In genomic region chr7:149010451-149010850, GRCh38 we compare ENCODE assay signal across 15 cellular contexts.
"Had no signal": no experiment of that assay in that cellular context is flagged by ENCODE, and none has a peak within 500 bp of the region (broad histone marks: within the 10 kb centered on the region; RNA-seq: fewer than 3 reads in every experiment).

No MANE protein-coding gene starts in this region.

- DNase-seq: dermis blood vessel endothelial cell; esophagus squamous epithelium; foreskin fibroblast; naive thymus-derived CD4-positive, alpha-beta T cell; sigmoid colon; stimulated activated CD4-positive, alpha-beta T cell treated with anti-CD3 and anti-CD28 coated beads, Interleukin-12 subunit alpha, Interleukin-12 subunit beta, amount 100 ng/mL, for 4 hours; tibial artery; upper lobe of left lung; uterus had no signal

- H3K27ac ChIP-seq: esophagus squamous epithelium, gastroesophageal sphincter, hepatocyte, right atrium auricular region, sigmoid colon, skin epidermis, tibial artery, upper lobe of left lung, uterus had no signal

- H3K4me1 ChIP-seq: right atrium auricular region, sigmoid colon, tibial artery, uterus had no signal

- H3K9me3 Mint-ChIP-seq: naive thymus-derived CD4-positive, alpha-beta T cell; neural crest cell; stimulated activated naive CD8-positive, alpha-beta T cell treated with anti-CD3 and anti-CD28 coated beads, Interleukin-15, Interleukin-2, amounts not matched to agents 100 ng/mL and 50 ng/mL, for 24 hours had no signal

- H3K27ac Mint-ChIP-seq: stimulated activated naive CD8-positive, alpha-beta T cell treated with anti-CD3 and anti-CD28 coated beads, Interleukin-15, Interleukin-2, amounts not matched to agents 100 ng/mL and 50 ng/mL, for 24 hours had no signal

- H3K27me3 Mint-ChIP-seq: naive thymus-derived CD4-positive, alpha-beta T cell; stimulated activated naive CD8-positive, alpha-beta T cell treated with anti-CD3 and anti-CD28 coated beads, Interleukin-15, Interleukin-2, amounts not matched to agents 100 ng/mL and 50 ng/mL, for 24 hours had no signal

- H3K4me3 Mint-ChIP-seq: naive thymus-derived CD4-positive, alpha-beta T cell; neural crest cell; stimulated activated naive CD8-positive, alpha-beta T cell treated with anti-CD3 and anti-CD28 coated beads, Interleukin-15, Interleukin-2, amounts not matched to agents 100 ng/mL and 50 ng/mL, for 24 hours had no signal

- H3K36me3 ChIP-seq: uterus had no signal

- H3K9me3 ChIP-seq: esophagus squamous epithelium, gastroesophageal sphincter, right atrium auricular region, sigmoid colon, tibial artery, upper lobe of left lung, uterus had no signal

- H3K4me1 Mint-ChIP-seq: neural crest cell had no signal

- H3K27me3 ChIP-seq: esophagus squamous epithelium, gastroesophageal sphincter, hepatocyte, right atrium auricular region, sigmoid colon, tibial artery, upper lobe of left lung, uterus had no signal

- H3K4me3 ChIP-seq: esophagus squamous epithelium, gastroesophageal sphincter, hepatocyte, right atrium auricular region, sigmoid colon, skin epidermis, tibial artery, upper lobe of left lung, uterus had no signal

- ATAC-seq: gastroesophageal sphincter; naive thymus-derived CD4-positive, alpha-beta T cell had no signal
